In the genomic region with DNA sequence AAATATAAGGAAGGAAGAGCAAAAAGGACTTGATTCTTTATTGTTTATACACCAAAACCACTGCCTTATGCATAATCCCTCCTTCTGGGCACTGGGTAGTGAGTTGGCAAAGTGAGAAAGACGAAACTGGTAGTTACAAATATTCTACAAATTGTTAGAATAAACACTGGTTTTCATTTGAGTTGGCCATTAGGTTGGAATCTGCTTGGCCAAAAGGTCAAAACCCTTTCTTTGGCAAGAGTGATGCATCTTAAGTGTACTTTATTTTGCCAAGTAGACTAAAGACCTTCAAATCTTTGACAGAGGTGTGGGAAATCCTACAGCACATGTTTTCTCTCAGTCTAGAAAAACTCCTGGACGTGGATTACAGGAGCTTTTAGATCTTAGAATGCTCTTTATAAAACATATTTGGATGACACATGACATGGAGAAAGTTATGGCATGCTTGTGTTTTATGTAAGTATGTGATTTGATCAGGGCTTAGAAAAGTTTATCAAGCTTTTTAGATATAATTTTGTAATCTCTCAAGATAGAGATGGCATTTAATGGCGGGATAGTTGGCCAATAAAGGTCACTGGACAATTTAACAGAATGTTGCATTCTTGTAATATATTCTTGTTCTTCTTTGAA, we compare ENCODE assay signal across 30 cellular contexts.
"Had no signal": no experiment of that assay in that cellular context is flagged by ENCODE, and none has a peak within 500 bp of the region (broad histone marks: within the 10 kb centered on the region; RNA-seq: fewer than 3 reads in every experiment).

No MANE protein-coding gene starts in this region.

- H3K9me3 ChIP-seq: left lung, lower lobe of right lung, mucosa of descending colon, pancreas, prostate gland, stomach, testis, thyroid gland, upper lobe of right lung had no signal

- H3K36me3 Mint-ChIP-seq: naive thymus-derived CD8-positive, alpha-beta T cell had no signal

- H3K4me3 ChIP-seq: left lung, lower lobe of right lung, mucosa of descending colon, pancreas, prostate gland, skin epidermis, stomach, testis, thyroid gland, upper lobe of right lung had no signal

- H3K27ac Mint-ChIP-seq: naive thymus-derived CD8-positive, alpha-beta T cell; nephron had no signal

- H3K36me3 ChIP-seq: left lung, lower lobe of right lung, pancreas, prostate gland, stomach, thyroid gland, upper lobe of right lung had no signal

- DNase-seq: hypothalamus; immature natural killer cell; kidney; left colon; left lung; lower lobe of right lung; midbrain; mucosa of descending colon; naive thymus-derived CD8-positive, alpha-beta T cell; nucleus accumbens; pancreas; posterior cingulate gyrus; retina; right cardiac atrium; stimulated activated CD4-positive, alpha-beta T cell treated with anti-CD3 and anti-CD28 coated beads, Interleukin-12 subunit alpha, Interleukin-12 subunit beta, amount 100 ng/mL, for 4 hours; stimulated activated CD4-positive, alpha-beta T cell treated with anti-CD3 and anti-CD28 coated beads, Interleukin-15, amount 100 ng/mL, for 24 hours; stimulated activated CD4-positive, alpha-beta T cell treated with anti-CD3 and anti-CD28 coated beads, Interleukin-2, amount 100 ng/mL, for 24 hours; stimulated activated CD4-positive, alpha-beta T cell treated with anti-CD3 and anti-CD28 coated beads, Interleukin-4, amount 100 ng/mL, for 1 hour; stimulated activated naive B cell treated with anti-CD40 and anti-IgM and Interleukin-4, amounts not matched to agents 10 μg/mL and 1 μg/mL and 100 μg/mL, for 72 hours; stimulated activated naive CD8-positive, alpha-beta T cell treated with anti-CD3 and anti-CD28 coated beads, Interleukin-15, Interleukin-2, amounts not matched to agents 100 U/mL and 50 U/mL, for 24 hours; stomach; testis; thyroid gland; trophoblast cell; upper lobe of right lung had no signal

- H3K27me3 ChIP-seq: left lung, pancreas, stomach, testis, thyroid gland, upper lobe of right lung had no signal

- H3K4me3 Mint-ChIP-seq: immature natural killer cell; naive thymus-derived CD8-positive, alpha-beta T cell; nephron; neural crest cell; stimulated activated naive B cell treated with anti-CD40 and anti-IgM and Interleukin-4, amounts not matched to agents 10 μg/mL and 1 μg/mL and 100 μg/mL, for 72 hours had no signal

- ATAC-seq: left colon; left lung; lower lobe of right lung; mucosa of descending colon; naive thymus-derived CD8-positive, alpha-beta T cell; pancreas; right cardiac atrium; sciatic nerve; stimulated activated naive B cell treated with anti-CD40 and anti-IgM and Interleukin-4, amounts not matched to agents 10 μg/mL and 1 μg/mL and 100 μg/mL, for 72 hours; stimulated activated naive CD8-positive, alpha-beta T cell treated with anti-CD3 and anti-CD28 coated beads, Interleukin-15, Interleukin-2, amounts not matched to agents 100 U/mL and 50 U/mL, for 24 hours; upper lobe of right lung had no signal

- H3K9me3 Mint-ChIP-seq: nephron had no signal
